Comparison of ENCODE assay signal across 10 cellular contexts in genomic region chr10:80414126-80414898, GRCh38. TPM values are rescaled to one million over a fixed set of nuclear protein-coding genes. Genes with fewer than 3 reads are reported as not detected.
A peak's percentile ranks its signal among the peaks of the same experiment; 100 is the strongest.
DNase-seq lines count a peak whose midpoint lies in the region; ATAC-seq and TF ChIP-seq lines count a peak whose summit lies in the region.
"Had no signal": no experiment of that assay in that cellular context is flagged by ENCODE, and none has a peak within 500 bp of the region (broad histone marks: within the 10 kb centered on the region; RNA-seq: fewer than 3 reads in every experiment).

No MANE protein-coding gene starts in this region.

- H2BK5ac ChIP-seq in mesenchymal stem cell (ENCODE audit: low read depth, low read length, poor library complexity, severe bottlenecking), result no peak overlapping the region

- H3K79me1 ChIP-seq in mesenchymal stem cell (replicated peaks; ENCODE audit: low read length, poor library complexity, severe bottlenecking), result peaks cover 33% of the 10 kb centered on the region

- no peak overlapping the region for H4K8ac ChIP-seq in mesenchymal stem cell (ENCODE audit: low read length)

- H2BK12ac ChIP-seq in mesenchymal stem cell (ENCODE audit: low read length in 2 of 2), result peak overlapping the region; percentile 27 to 53

- TF ChIP-seq CTCF in transverse colon (IDR thresholded peaks at IDR 0.05), result no peak

- no peak for TF ChIP-seq POLR2A in transverse colon (IDR thresholded peaks at IDR 0.05)

- H3K4me2 ChIP-seq in mesenchymal stem cell (ENCODE audit: low read length, poor library complexity, severe bottlenecking), result no peak overlapping the region

- no peak overlapping the region for H3K23ac ChIP-seq in mesenchymal stem cell (ENCODE audit: low read length in 2 of 2)

- H3K9ac ChIP-seq in mesenchymal stem cell (ENCODE audit: low read length), result no peak overlapping the region

- WGBS in mesenchymal stem cell, result 31% methylated on average over 7 of the region's 7 CpGs
- 39 to 51% methylated on average over 3 to 7 of the region's 7 CpGs for WGBS in transverse colon (ENCODE audit: low coverage in 1 of 2), 2 donors

- H2AK5ac ChIP-seq in mesenchymal stem cell (ENCODE audit: low read length, severe bottlenecking), result no peak overlapping the region

- intact Hi-C loops in transverse colon (cut with DNase I; ENCODE audit: low total_unique reads), result no loop called here

- H3K4me1 ChIP-seq in mesenchymal stem cell (ENCODE audit: control insufficient read depth, insufficient read depth, low read depth, low read length), result peaks cover 35% of the 10 kb centered on the region
- peaks cover 46 to 80% (median 75%) of the 10 kb centered on the region in 4 donors for H3K4me1 ChIP-seq in transverse colon

- in situ Hi-C loops in transverse colon (cut with MboI; ENCODE audit: low pct_ligation_motif_present in 1 of 4, low pct_unique_long_range_greater_than_20kb in 1 of 4, low sequenced_read_pairs in 3 of 4), result no loop called here

- H3K14ac ChIP-seq in mesenchymal stem cell (ENCODE audit: low read length in 2 of 2), result no peak overlapping the region

- H2AFZ ChIP-seq in mesenchymal stem cell (ENCODE audit: low read depth, low read length), result no peak overlapping the region

- H3K18ac ChIP-seq in mesenchymal stem cell (ENCODE audit: low read depth in 1 of 2, low read length in 2 of 2), result peak overlapping the region; percentile 77 to 81

- H3K27ac ChIP-seq in caudate nucleus (ENCODE audit: low read depth, low read length) (peak overlapping the region; percentile 78), mesenchymal stem cell (ENCODE audit: low read length, poor library complexity, severe bottlenecking) (no peak overlapping the region), transverse colon (peak overlapping the region; percentile 69 to 77 (median 72))

- peak overlapping the region; percentile 32 to 79 for H3K4ac ChIP-seq in mesenchymal stem cell (ENCODE audit: low read depth in 1 of 2, low read length in 2 of 2)

- no peak for ATAC-seq in GM21423 (IDR thresholded peaks at IDR 0.05; ENCODE audit: unreplicated experiment)

- H3K4me3 ChIP-seq in mesenchymal stem cell (ENCODE audit: insufficient read depth in 1 of 2, low read depth in 1 of 2, low read length in 2 of 2) (no peak overlapping the region), transverse colon (no peak overlapping the region)

- no peak overlapping the region for H2BK15ac ChIP-seq in mesenchymal stem cell (ENCODE audit: low read depth, poor library complexity, severe bottlenecking)

- H3K36me3 ChIP-seq in mesenchymal stem cell (ENCODE audit: control insufficient read depth in 1 of 2, insufficient read depth in 2 of 2, low read depth in 1 of 2, low read length in 2 of 2), result peaks cover 0 to 6% of the 10 kb centered on the region in 2 experiments
- no peaks in the 10 kb centered on the region for H3K36me3 ChIP-seq in transverse colon

- no peak for TF ChIP-seq EP300 in transverse colon (IDR thresholded peaks at IDR 0.05; ENCODE audit: low read depth)

- peak overlapping the region; percentile 82 for H2BK120ac ChIP-seq in mesenchymal stem cell (ENCODE audit: low read depth, low read length)

- H4K91ac ChIP-seq in mesenchymal stem cell (ENCODE audit: low read length), result peak overlapping the region; percentile 89

- DNase-seq in NCI-H345 (lab: John Stamatoyannopoulos, UW) (peak; percentile 19), NCI-H345 treated with DMSO at 0.1 percent for 48 hours (lab: John Stamatoyannopoulos, UW; ENCODE audit: unreplicated experiment) (no peak), caudate nucleus (lab: John Stamatoyannopoulos, UW) (no peak), mesenchymal stem cell (peak; percentile 79), transverse colon (peak; percentile 48), putamen (ENCODE audit: low spot score) (no peak), SIG-M5 (lab: John Stamatoyannopoulos, UW) (no peak)
- DNase-seq: activated CD4-positive, alpha-beta T cell treated with anti-CD3 and anti-CD28 coated beads, Interleukin-2, amount 10 ng/mL, durations not matched to agents 7 days and 5 days; hippocampal formation had no signal

- H3K27me3 ChIP-seq in mesenchymal stem cell (ENCODE audit: control insufficient read depth in 1 of 2, insufficient read depth in 1 of 2, low read length in 2 of 2) (no peaks in the 10 kb centered on the region), transverse colon (no peaks in the 10 kb centered on the region)

- H3K9me3 ChIP-seq in mesenchymal stem cell (ENCODE audit: control insufficient read depth, low read length) (no peaks in the 10 kb centered on the region), transverse colon (no peaks in the 10 kb centered on the region)

RNA-seq across cellular contexts. Expression of gene PRXL2A, which starts 6.0 kb away (rescaled TPM):
- polyA plus RNA-seq in mesenchymal stem cell (2013, experiment 1 of 2), result 214 TPM
- 220 TPM for polyA plus RNA-seq in mesenchymal stem cell (2013, experiment 2 of 2)
- 10 to 100 TPM; 21.7 to 64.6 (median 38.7) TPM for total RNA-seq in transverse colon

RNA-seq across cellular contexts. Expression of gene TSPAN14, which starts 39.8 kb away (rescaled TPM):
- 42.9 TPM for polyA plus RNA-seq in mesenchymal stem cell (2013, experiment 1 of 2)
- 44.5 TPM for polyA plus RNA-seq in mesenchymal stem cell (2013, experiment 2 of 2)
- total RNA-seq in transverse colon, result 10 to 100 TPM; 18.9 to 72.9 (median 55.8) TPM

RNA-seq across cellular contexts. Expression of gene DYDC2, which starts 57.7 kb away (rescaled TPM):
- not detected for polyA plus RNA-seq in mesenchymal stem cell (2013, experiment 1 of 2)
- not detected for polyA plus RNA-seq in mesenchymal stem cell (2013, experiment 2 of 2)
- not detected for total RNA-seq in transverse colon
- total RNA-seq: activated CD4-positive, alpha-beta T cell treated with anti-CD3 and anti-CD28 coated beads, Interleukin-2, amount 10 ng/mL, durations not matched to agents 7 days and 5 days had no signal

RNA-seq across cellular contexts. Expression of gene DYDC1, which starts 57.8 kb away (rescaled TPM):
- polyA plus RNA-seq in mesenchymal stem cell (2013, experiment 1 of 2), result not detected
- not detected for polyA plus RNA-seq in mesenchymal stem cell (2013, experiment 2 of 2)
- not detected for total RNA-seq in transverse colon
- total RNA-seq: activated CD4-positive, alpha-beta T cell treated with anti-CD3 and anti-CD28 coated beads, Interleukin-2, amount 10 ng/mL, durations not matched to agents 7 days and 5 days had no signal

Comparison
In these comparisons a context has a peak if more than half of its experiments do, and no peak if none do; other contexts are left out.
1. DNase-seq: peak in NCI-H345 (single experiment), mesenchymal stem cell (single experiment) and transverse colon (single experiment); none in NCI-H345 treated with DMSO at 0.1 percent for 48 hours (single experiment), caudate nucleus (0 of 61), putamen (single experiment) and SIG-M5 (single experiment).